9 cellular contexts compared by ENCODE assay signal in the genomic region with DNA sequence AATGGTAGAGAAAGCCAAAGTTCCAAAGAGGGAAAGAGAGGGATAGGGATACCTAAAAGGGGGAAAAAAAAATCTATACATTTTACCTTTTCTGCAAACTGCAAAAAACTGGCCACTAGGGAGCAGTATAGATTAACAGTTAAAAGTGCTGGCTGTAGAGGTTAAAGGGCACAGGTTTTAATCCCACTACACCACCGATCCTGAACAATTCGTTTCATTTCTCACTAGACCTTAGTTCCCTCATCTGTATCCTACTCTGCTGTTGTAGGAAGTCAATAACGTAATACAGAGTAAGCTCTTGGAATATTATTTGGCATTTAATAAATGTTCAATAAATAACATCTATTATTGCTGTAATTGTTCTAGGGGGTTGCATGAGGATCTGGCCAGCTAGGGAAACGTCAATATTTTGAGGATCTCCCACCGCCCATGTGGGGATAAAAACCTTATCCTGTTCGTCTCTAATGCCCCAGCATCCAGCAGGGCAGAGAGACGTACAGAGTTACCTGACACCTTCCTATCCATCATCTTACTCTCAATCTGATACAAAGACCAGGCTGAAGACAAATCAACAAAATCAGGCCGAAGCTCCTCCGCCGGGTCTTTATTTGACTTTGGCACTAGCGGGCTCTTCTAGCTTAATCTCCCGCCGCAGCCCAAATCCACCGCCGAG. TPM values are rescaled to one million over a fixed set of nuclear protein-coding genes. Genes with fewer than 3 reads are reported as not detected.
A peak's percentile ranks its signal among the peaks of the same experiment; 100 is the strongest.
DNase-seq lines count a peak whose midpoint lies in the region; ATAC-seq, FAIRE-seq and TF ChIP-seq lines count a peak whose summit lies in the region.
"Had no signal": no experiment of that assay in that cellular context is flagged by ENCODE, and none has a peak within 500 bp of the region (broad histone marks: within the 10 kb centered on the region; RNA-seq: fewer than 3 reads in every experiment).

No MANE protein-coding gene starts in this region.

- H3K9me3 Mint-ChIP-seq in activated naive CD8-positive, alpha-beta T cell treated with anti-CD3 and anti-CD28 coated beads, Interleukin-2, amount 50 U/mL, for 24 hours, result no peaks in the 10 kb centered on the region
- H3K9me3 Mint-ChIP-seq in osteocyte (ENCODE audit: unreplicated experiment), result no peaks in the 10 kb centered on the region

- peak overlapping the region; percentile 85 for H3K4me2 ChIP-seq in BLaER1

- no peak overlapping the region for H3K4me3 Mint-ChIP-seq in activated naive CD8-positive, alpha-beta T cell treated with anti-CD3 and anti-CD28 coated beads, Interleukin-2, amount 50 U/mL, for 24 hours
- no peak overlapping the region for H3K4me3 Mint-ChIP-seq in osteocyte (ENCODE audit: unreplicated experiment)

- H3K27ac ChIP-seq in BLaER1, result peak overlapping the region; percentile 92

- no peak for DNase-seq in GM12891 (ENCODE audit: insufficient read length, low spot score)
- peak; percentile 32 for DNase-seq in NCI-H226
- DNase-seq in activated naive CD8-positive, alpha-beta T cell treated with anti-CD3 and anti-CD28 coated beads, Interleukin-2, amount 50 U/mL, for 24 hours, result peak; percentile 14
- no peak for DNase-seq in Right ventricle myocardium superior
- no peak for DNase-seq in osteocyte (ENCODE audit: extremely low spot score, unreplicated experiment)
- no peak for DNase-seq in effector CD8-positive, alpha-beta T cell (lab: John Stamatoyannopoulos, UW)

- H3K4me3 ChIP-seq in BLaER1, result peak overlapping the region; percentile 86

- no peak for TF ChIP-seq POLR2A in GM12891 (IDR thresholded peaks at IDR 0.05; ENCODE audit: low read depth, low read length)

- H3K36me3 Mint-ChIP-seq in activated naive CD8-positive, alpha-beta T cell treated with anti-CD3 and anti-CD28 coated beads, Interleukin-2, amount 50 U/mL, for 24 hours (ENCODE audit: low read depth), result peaks cover 36% of the 10 kb centered on the region
- H3K36me3 Mint-ChIP-seq in osteocyte (ENCODE audit: unreplicated experiment), result peaks cover 33% of the 10 kb centered on the region

- TF ChIP-seq CTCF in osteocyte (IDR thresholded peaks at IDR 0.05), result peak; percentile 76

- no peaks in the 10 kb centered on the region for H3K9me3 ChIP-seq in BLaER1

- intact Hi-C loops in Right ventricle myocardium superior (cut with DNase I), result no loop called here

- peaks cover 24% of the 10 kb centered on the region for H3K4me1 Mint-ChIP-seq in activated naive CD8-positive, alpha-beta T cell treated with anti-CD3 and anti-CD28 coated beads, Interleukin-2, amount 50 U/mL, for 24 hours
- peaks cover 13% of the 10 kb centered on the region for H3K4me1 Mint-ChIP-seq in osteocyte (ENCODE audit: unreplicated experiment)

- H3K36me3 ChIP-seq in BLaER1, result peaks cover 68% of the 10 kb centered on the region

- peak overlapping the region; percentile 92 for H3K9ac ChIP-seq in BLaER1

- H3K27me3 Mint-ChIP-seq in activated naive CD8-positive, alpha-beta T cell treated with anti-CD3 and anti-CD28 coated beads, Interleukin-2, amount 50 U/mL, for 24 hours, result no peaks in the 10 kb centered on the region
- H3K27me3 Mint-ChIP-seq in osteocyte (ENCODE audit: unreplicated experiment), result no peaks in the 10 kb centered on the region

- ATAC-seq in HG03139 (IDR thresholded peaks at IDR 0.05; ENCODE audit: unreplicated experiment) (peak; percentile 2), Right ventricle myocardium superior (ENCODE audit: poor library complexity) (peak; percentile 65)
- peak; percentile 2 for ATAC-seq in activated naive CD8-positive, alpha-beta T cell treated with anti-CD3 and anti-CD28 coated beads, Interleukin-2, amount 50 U/mL, for 24 hours

- H3K27me3 ChIP-seq in BLaER1, result no peaks in the 10 kb centered on the region

- peaks cover 22% of the 10 kb centered on the region for H4K20me1 ChIP-seq in BLaER1

- H3K4me1 ChIP-seq in BLaER1, result peaks cover 29% of the 10 kb centered on the region

- peak; percentile 58 for FAIRE-seq in GM12891 (lab: Jason Lieb, UNC)

- no peak overlapping the region for H3K27ac Mint-ChIP-seq in activated naive CD8-positive, alpha-beta T cell treated with anti-CD3 and anti-CD28 coated beads, Interleukin-2, amount 50 U/mL, for 24 hours
- H3K27ac Mint-ChIP-seq in osteocyte (ENCODE audit: unreplicated experiment), result no peak overlapping the region

TF ChIP-seq in GM12891, 5 proteins besides CTCF, POLR2A, EP300 and RAD21:
- no peak for TF ChIP-seq TAF1 (IDR thresholded peaks at IDR 0.05; ENCODE audit: low read depth, low read length)
- no peak for TF ChIP-seq PAX5 (IDR thresholded peaks at IDR 0.05; ENCODE audit: insufficient read depth, low read length, severe bottlenecking)
TF ChIP-seq in GM12891: peak in this region for 0.

RNA-seq across cellular contexts. Expression of a gene that starts 0.8 kb away (rescaled TPM):
- polyA plus RNA-seq in GM12891 (2012; ENCODE audit: low read depth, missing spikeins), result 41.6 TPM
- 40.1 TPM for total RNA-seq in Right ventricle myocardium superior
- total RNA-seq in osteocyte, result 26.3 and 28.2 TPM in 2 replicates

RNA-seq across cellular contexts. Expression of a gene that starts 0.8 kb away (rescaled TPM):
- polyA plus RNA-seq in GM12891 (2012; ENCODE audit: low read depth, missing spikeins), result 20.9 TPM
- total RNA-seq in Right ventricle myocardium superior, result 11.0 TPM
- 21.0 and 22.0 TPM in 2 replicates for total RNA-seq in osteocyte

RNA-seq across cellular contexts. Expression of a gene that starts 28.6 kb away (rescaled TPM):
- polyA plus RNA-seq in GM12891 (2012; ENCODE audit: low read depth, missing spikeins), result 8.5 TPM
- total RNA-seq in Right ventricle myocardium superior (not detected), osteocyte (not detected in 2 replicates)
- total RNA-seq: activated CD8-positive, alpha-beta memory T cell treated with anti-CD3 and anti-CD28 coated beads for 36 hours had no signal

RNA-seq across cellular contexts. Expression of a gene that starts 53.3 kb away (rescaled TPM):
- 7.8 TPM for polyA plus RNA-seq in GM12891 (2012; ENCODE audit: low read depth, missing spikeins)
- total RNA-seq in Right ventricle myocardium superior (9.4 TPM), osteocyte (22.1 and 22.4 TPM in 2 replicates)

RNA-seq across cellular contexts. Expression of a gene that starts 53.5 kb away (rescaled TPM):
- 22.1 TPM for polyA plus RNA-seq in GM12891 (2012; ENCODE audit: low read depth, missing spikeins)
- total RNA-seq in Right ventricle myocardium superior, result 18.1 TPM
- 30.8 and 31.9 TPM in 2 replicates for total RNA-seq in osteocyte

Comparison
In these comparisons a context has a peak if more than half of its experiments do, and no peak if none do; other contexts are left out.
1. DNase-seq: peak in NCI-H226 (single experiment) and activated naive CD8-positive, alpha-beta T cell treated with anti-CD3 and anti-CD28 coated beads, Interleukin-2, amount 50 U/mL, for 24 hours (single experiment); none in GM12891 (single experiment), Right ventricle myocardium superior (single experiment), osteocyte (single experiment) and effector CD8-positive, alpha-beta T cell (single experiment).
2. ATAC-seq: peak in every context shown above with its lines; median percentile 65 in Right ventricle myocardium superior; 2 in HG03139; 2 in activated naive CD8-positive, alpha-beta T cell treated with anti-CD3 and anti-CD28 coated beads, Interleukin-2, amount 50 U/mL, for 24 hours.